In genomic region chr20:18504479-18505060, GRCh38 we compare ENCODE assay signal across 1 cellular context.
TF ChIP-seq lines count a peak whose summit lies in the region.

No MANE protein-coding gene starts in this region.

TF ChIP-seq in GM23338, 12 proteins besides CTCF, POLR2A, EP300 and RAD21 (continued from another document):
- TF ChIP-seq, protein P1, sequence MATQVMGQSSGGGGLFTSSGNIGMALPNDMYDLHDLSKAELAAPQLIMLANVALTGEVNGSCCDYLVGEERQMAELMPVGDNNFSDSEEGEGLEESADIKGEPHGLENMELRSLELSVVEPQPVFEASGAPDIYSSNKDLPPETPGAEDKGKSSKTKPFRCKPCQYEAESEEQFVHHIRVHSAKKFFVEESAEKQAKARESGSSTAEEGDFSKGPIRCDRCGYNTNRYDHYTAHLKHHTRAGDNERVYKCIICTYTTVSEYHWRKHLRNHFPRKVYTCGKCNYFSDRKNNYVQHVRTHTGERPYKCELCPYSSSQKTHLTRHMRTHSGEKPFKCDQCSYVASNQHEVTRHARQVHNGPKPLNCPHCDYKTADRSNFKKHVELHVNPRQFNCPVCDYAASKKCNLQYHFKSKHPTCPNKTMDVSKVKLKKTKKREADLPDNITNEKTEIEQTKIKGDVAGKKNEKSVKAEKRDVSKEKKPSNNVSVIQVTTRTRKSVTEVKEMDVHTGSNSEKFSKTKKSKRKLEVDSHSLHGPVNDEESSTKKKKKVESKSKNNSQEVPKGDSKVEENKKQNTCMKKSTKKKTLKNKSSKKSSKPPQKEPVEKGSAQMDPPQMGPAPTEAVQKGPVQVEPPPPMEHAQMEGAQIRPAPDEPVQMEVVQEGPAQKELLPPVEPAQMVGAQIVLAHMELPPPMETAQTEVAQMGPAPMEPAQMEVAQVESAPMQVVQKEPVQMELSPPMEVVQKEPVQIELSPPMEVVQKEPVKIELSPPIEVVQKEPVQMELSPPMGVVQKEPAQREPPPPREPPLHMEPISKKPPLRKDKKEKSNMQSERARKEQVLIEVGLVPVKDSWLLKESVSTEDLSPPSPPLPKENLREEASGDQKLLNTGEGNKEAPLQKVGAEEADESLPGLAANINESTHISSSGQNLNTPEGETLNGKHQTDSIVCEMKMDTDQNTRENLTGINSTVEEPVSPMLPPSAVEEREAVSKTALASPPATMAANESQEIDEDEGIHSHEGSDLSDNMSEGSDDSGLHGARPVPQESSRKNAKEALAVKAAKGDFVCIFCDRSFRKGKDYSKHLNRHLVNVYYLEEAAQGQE (IDR thresholded peaks at IDR 0.05; ENCODE audit: unreplicated experiment): no peak
